In genomic region chr3:177343122-177343521, GRCh38 we compare ENCODE assay signal across 1 cellular context.
TF ChIP-seq lines count a peak whose summit lies in the region.

No MANE protein-coding gene starts in this region.

TF ChIP-seq in IMR-90, 13 proteins besides CTCF, POLR2A, EP300 and RAD21 (continued from another document):
- no peak for TF ChIP-seq ELK1 (IDR thresholded peaks at IDR 0.05; ENCODE audit: borderline replicate concordance, low read depth, low read length)
- no peak for TF ChIP-seq FOS (IDR thresholded peaks at IDR 0.05; ENCODE audit: low read depth, low read length)
- no peak for TF ChIP-seq SMC3 (IDR thresholded peaks at IDR 0.05; ENCODE audit: low read depth, low read length)
- no peak for TF ChIP-seq RFX5 (IDR thresholded peaks at IDR 0.05; ENCODE audit: low read depth, low read length)
- no peak for TF ChIP-seq BHLHE40 (IDR thresholded peaks at IDR 0.05; ENCODE audit: low read depth, low read length)
- no peak for TF ChIP-seq NFE2L2 (IDR thresholded peaks at IDR 0.05; ENCODE audit: low read depth, low read length)
- TF ChIP-seq, protein P1, sequence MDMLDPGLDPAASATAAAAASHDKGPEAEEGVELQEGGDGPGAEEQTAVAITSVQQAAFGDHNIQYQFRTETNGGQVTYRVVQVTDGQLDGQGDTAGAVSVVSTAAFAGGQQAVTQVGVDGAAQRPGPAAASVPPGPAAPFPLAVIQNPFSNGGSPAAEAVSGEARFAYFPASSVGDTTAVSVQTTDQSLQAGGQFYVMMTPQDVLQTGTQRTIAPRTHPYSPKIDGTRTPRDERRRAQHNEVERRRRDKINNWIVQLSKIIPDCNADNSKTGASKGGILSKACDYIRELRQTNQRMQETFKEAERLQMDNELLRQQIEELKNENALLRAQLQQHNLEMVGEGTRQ (IDR thresholded peaks at IDR 0.05; ENCODE audit: low read depth, low read length) = no peak
- TF ChIP-seq MAZ (IDR thresholded peaks at IDR 0.05; ENCODE audit: borderline replicate concordance, low read depth, low read length) = no peak
- TF ChIP-seq CHD1 (IDR thresholded peaks at IDR 0.05; ENCODE audit: low read depth, low read length) = no peak
- TF ChIP-seq MAFK (IDR thresholded peaks at IDR 0.05; ENCODE audit: low read depth, low read length) = no peak
- no peak for TF ChIP-seq RCOR1 (IDR thresholded peaks at IDR 0.05; ENCODE audit: insufficient replicate concordance, low read length)
